24 cellular contexts compared by ENCODE assay signal in genomic region chr12:92458996-92459395, GRCh38.
"Had no signal": no experiment of that assay in that cellular context is flagged by ENCODE, and none has a peak within 500 bp of the region (broad histone marks: within the 10 kb centered on the region; RNA-seq: fewer than 3 reads in every experiment).

No MANE protein-coding gene starts in this region.

- H3K27ac ChIP-seq: coronary artery, dorsolateral prefrontal cortex, esophagus muscularis mucosa, foreskin keratinocyte, gastroesophageal sphincter, heart left ventricle, hepatocyte, left lung, lower lobe of right lung had no signal

- H3K4me1 ChIP-seq: foreskin keratinocyte, gastroesophageal sphincter had no signal

- ATAC-seq: foreskin keratinocyte; gastroesophageal sphincter; heart left ventricle; left cardiac atrium; left lung; left ventricle myocardium superior; lower lobe of right lung; mucosa of descending colon; naive thymus-derived CD8-positive, alpha-beta T cell had no signal

- H3K27me3 Mint-ChIP-seq: naive B cell; naive thymus-derived CD8-positive, alpha-beta T cell had no signal

- DNase-seq: dermis blood vessel endothelial cell; dorsolateral prefrontal cortex; effector CD4-positive, alpha-beta T cell; effector memory CD4-positive, alpha-beta T cell; foreskin keratinocyte; heart left ventricle; hypothalamus; immature natural killer cell; left cardiac atrium; left lung; left ventricle myocardium superior; lower lobe of right lung; mesenchymal stem cell; mucosa of descending colon; naive B cell; naive thymus-derived CD8-positive, alpha-beta T cell had no signal

- H3K27ac Mint-ChIP-seq: mesothelial cell of epicardium had no signal

- H2AFZ ChIP-seq: hepatocyte had no signal

- H3K79me2 ChIP-seq: hepatocyte had no signal

- H3K9me3 ChIP-seq: esophagus muscularis mucosa, gastroesophageal sphincter, heart left ventricle, left lung, lower lobe of right lung, mucosa of descending colon had no signal

- H3K36me3 Mint-ChIP-seq: mesothelial cell of epicardium had no signal

- H3K27me3 ChIP-seq: dorsolateral prefrontal cortex, esophagus muscularis mucosa, foreskin keratinocyte, gastroesophageal sphincter, heart left ventricle, hepatocyte, left lung had no signal

- H3K4me3 Mint-ChIP-seq: immature natural killer cell; mesothelial cell of epicardium; naive thymus-derived CD8-positive, alpha-beta T cell had no signal

- H3K9me3 Mint-ChIP-seq: immature natural killer cell had no signal

- H3K36me3 ChIP-seq: esophagus muscularis mucosa, gastroesophageal sphincter, heart left ventricle, left lung, lower lobe of right lung had no signal

- H3K4me2 ChIP-seq: hepatocyte had no signal

- FAIRE-seq: endothelial cell of umbilical vein, frontal cortex, keratinocyte had no signal

- H3K4me3 ChIP-seq: coronary artery, dorsolateral prefrontal cortex, esophagus muscularis mucosa, gastroesophageal sphincter, heart left ventricle, hepatocyte, left lung, lower lobe of right lung, mucosa of descending colon had no signal
